ENCODE assay signal across 21 cellular contexts in genomic region chr11:65796726-65797601, GRCh38. TPM values are rescaled to one million over a fixed set of nuclear protein-coding genes. Genes with fewer than 3 reads are reported as not detected.
"Had no signal": no experiment of that assay in that cellular context is flagged by ENCODE, and none has a peak within 500 bp of the region (broad histone marks: within the 10 kb centered on the region; RNA-seq: fewer than 3 reads in every experiment).

No MANE protein-coding gene starts in this region.

- H3K4me3 ChIP-seq: body of pancreas, esophagus muscularis mucosa, lower lobe of right lung had no signal

- H3K36me3 ChIP-seq: esophagus muscularis mucosa, lower lobe of right lung had no signal

- H3K4me1 ChIP-seq: esophagus muscularis mucosa had no signal

- ATAC-seq: activated CD8-positive, alpha-beta memory T cell treated with anti-CD3 and anti-CD28 coated beads, Interleukin-2, amount 10 ng/mL, durations not matched to agents 7 days and 5 days; body of pancreas; lower lobe of right lung; stimulated activated naive B cell treated with anti-CD40 and anti-IgM and Interleukin-4, amounts not matched to agents 10 μg/mL and 1 μg/mL and 100 μg/mL, for 72 hours; T-cell had no signal

- DNase-seq: activated CD4-positive, alpha-beta T cell treated with anti-CD3 and anti-CD28 coated beads, Interleukin-2, amount 50 U/mL, for 48 hours; activated CD4-positive, CD25-positive, alpha-beta regulatory T cell treated with anti-CD3 and anti-CD28 coated beads, Interleukin-2, amount 50 U/mL, for 72 hours; activated CD8-positive, alpha-beta memory T cell treated with anti-CD3 and anti-CD28 coated beads, Interleukin-2, amount 10 ng/mL, durations not matched to agents 7 days and 5 days; activated naive CD4-positive, alpha-beta T cell treated with anti-CD3 and anti-CD28 coated beads, Interleukin-2, amount 10 ng/mL, durations not matched to agents 7 days and 5 days; activated T-cell treated with anti-CD3 and anti-CD28 coated beads, Interleukin-2, amount 50 U/mL, for 1 hour; body of pancreas; caudate nucleus; hippocampal formation; left colon; lower lobe of right lung; naive B cell; stimulated activated CD4-positive, alpha-beta T cell treated with anti-CD3 and anti-CD28 coated beads, Interleukin-4, amount 100 ng/mL, for 1 hour; stimulated activated naive B cell treated with anti-CD40 and anti-IgM and Interleukin-4, amounts not matched to agents 10 μg/mL and 1 μg/mL and 100 μg/mL, for 72 hours; substantia nigra; T-cell; T-helper 9 cell; trophoblast cell had no signal

- H3K27me3 ChIP-seq: body of pancreas had no signal

- H3K27ac ChIP-seq: body of pancreas, esophagus muscularis mucosa, lower lobe of right lung had no signal

- H3K9me3 ChIP-seq: body of pancreas, esophagus muscularis mucosa, lower lobe of right lung had no signal

RNA-seq across cellular contexts. Expression of gene OVOL1, which starts 10.1 kb away (rescaled TPM):
- total RNA-seq: activated CD8-positive, alpha-beta memory T cell treated with anti-CD3 and anti-CD28 coated beads, Interleukin-2, amount 10 ng/mL, durations not matched to agents 7 days and 5 days; esophagus muscularis mucosa; glomerular endothelial cell; mononuclear cell; posterior vena cava had no signal

RNA-seq across cellular contexts. Expression of gene SNX32, which starts 36.8 kb away (rescaled TPM):
- total RNA-seq: glomerular endothelial cell, mononuclear cell had no signal
